1 cellular context compared by ENCODE assay signal in genomic region chr9:87793292-87793691, GRCh38.
A peak's percentile ranks its signal among the peaks of the same experiment; 100 is the strongest.
TF ChIP-seq lines count a peak whose summit lies in the region.

No MANE protein-coding gene starts in this region.

TF ChIP-seq in HepG2, 621 proteins besides CTCF, POLR2A, EP300 and RAD21 (continued from another document and continues in another):
- TF ChIP-seq ZFP41 (CRISPR knock-in tag; IDR thresholded peaks at IDR 0.05; ENCODE audit: borderline replicate concordance) = no peak
- no peak for TF ChIP-seq ATF5 (CRISPR knock-in tag; IDR thresholded peaks at IDR 0.05; ENCODE audit: low read depth)
- no peak for TF ChIP-seq RAD51 (IDR thresholded peaks at IDR 0.05; ENCODE audit: borderline replicate concordance)
- peak; percentile 79 for TF ChIP-seq NR2F6 (IDR thresholded peaks at IDR 0.05)
- peak; percentile 58; the same call in 1 of the 2 replicates for TF ChIP-seq NR2F6 (CRISPR knock-in tag; IDR thresholded peaks at IDR 0.05)
- no peak for TF ChIP-seq ZNF446 (CRISPR knock-in tag; IDR thresholded peaks at IDR 0.05)
- no peak for TF ChIP-seq ZC3H4 (CRISPR knock-in tag; IDR thresholded peaks at IDR 0.05; ENCODE audit: borderline replicate concordance)
- no peak for TF ChIP-seq ZBTB3 (CRISPR knock-in tag; IDR thresholded peaks at IDR 0.05; ENCODE audit: borderline replicate concordance, low read depth)
- TF ChIP-seq HHEX (CRISPR knock-in tag; IDR thresholded peaks at IDR 0.05) = peak; percentile 79
- no peak for TF ChIP-seq PBX3 (CRISPR knock-in tag; IDR thresholded peaks at IDR 0.05; ENCODE audit: borderline replicate concordance)
- TF ChIP-seq HNRNPL (IDR thresholded peaks at IDR 0.05; ENCODE audit: low read depth, low read length) = no peak
- TF ChIP-seq HCFC1 (IDR thresholded peaks at IDR 0.05; ENCODE audit: low read depth, low read length) = no peak
- no peak for TF ChIP-seq ZMYM3 (CRISPR knock-in tag; IDR thresholded peaks at IDR 0.05)
- 0 out of 2 replicates have a peak, but pooled peaks have one; percentile 20 for TF ChIP-seq ZNF574 (CRISPR knock-in tag; IDR thresholded peaks at IDR 0.05)
- TF ChIP-seq ZNF567 (CRISPR knock-in tag; IDR thresholded peaks at IDR 0.05; ENCODE audit: borderline replicate concordance) = no peak
- no peak for TF ChIP-seq SMYD3 (CRISPR knock-in tag; IDR thresholded peaks at IDR 0.05)
- TF ChIP-seq HOXA9 (CRISPR knock-in tag; IDR thresholded peaks at IDR 0.05; ENCODE audit: borderline replicate concordance) = no peak
- 0 out of 2 replicates have a peak, but pooled peaks have one; percentile 53 for TF ChIP-seq KLF6 (CRISPR knock-in tag; IDR thresholded peaks at IDR 0.05)
- TF ChIP-seq SRSF9 (IDR thresholded peaks at IDR 0.05; ENCODE audit: borderline replicate concordance, insufficient read depth, low read depth, low read length, poor library complexity, severe bottlenecking) = no peak
- TF ChIP-seq ZNF432 (CRISPR knock-in tag; IDR thresholded peaks at IDR 0.05; ENCODE audit: borderline replicate concordance) = no peak
- TF ChIP-seq ZNF333 (CRISPR knock-in tag; IDR thresholded peaks at IDR 0.05; ENCODE audit: borderline replicate concordance) = no peak
- no peak for TF ChIP-seq ZUFSP (CRISPR knock-in tag; IDR thresholded peaks at IDR 0.05; ENCODE audit: borderline replicate concordance)
- TF ChIP-seq KLF13 (CRISPR knock-in tag; IDR thresholded peaks at IDR 0.05) = no peak
- TF ChIP-seq GZF1 (CRISPR knock-in tag; IDR thresholded peaks at IDR 0.05) = no peak
- no peak for TF ChIP-seq AFF4 (CRISPR knock-in tag; IDR thresholded peaks at IDR 0.05)
- no peak for TF ChIP-seq MATR3 (CRISPR knock-in tag; IDR thresholded peaks at IDR 0.05)
- no peak for TF ChIP-seq SYNCRIP (IDR thresholded peaks at IDR 0.05; ENCODE audit: insufficient read depth, low read depth, low read length)
- no peak for TF ChIP-seq POLR2AphosphoS2 (IDR thresholded peaks at IDR 0.05; ENCODE audit: low read depth, low read length)
- TF ChIP-seq POGZ (CRISPR knock-in tag; IDR thresholded peaks at IDR 0.05) = peak; percentile 21; the same call in 1 of the 2 replicates
- no peak for TF ChIP-seq ZBTB20 (CRISPR knock-in tag; IDR thresholded peaks at IDR 0.05; ENCODE audit: borderline replicate concordance, low read depth)
- no peak for TF ChIP-seq ZNF256 (CRISPR knock-in tag; conservative IDR thresholded peaks at IDR 0.05)
- no peak for TF ChIP-seq TCF12 (IDR thresholded peaks at IDR 0.05)
- no peak for TF ChIP-seq TCF12 (CRISPR knock-in tag; IDR thresholded peaks at IDR 0.05)
- no peak for TF ChIP-seq ZNF619 (CRISPR knock-in tag; IDR thresholded peaks at IDR 0.05)
- TF ChIP-seq ASH2L (IDR thresholded peaks at IDR 0.05; ENCODE audit: insufficient read length, low read depth, low read length) = no peak
- no peak for TF ChIP-seq ZNF710 (CRISPR knock-in tag; IDR thresholded peaks at IDR 0.05; ENCODE audit: borderline replicate concordance)
- peak; percentile 36; the same call in 1 of the 2 replicates for TF ChIP-seq YEATS2 (CRISPR knock-in tag; IDR thresholded peaks at IDR 0.05; ENCODE audit: borderline replicate concordance)
- TF ChIP-seq ZNF20 (CRISPR knock-in tag; IDR thresholded peaks at IDR 0.05) = no peak
- no peak for TF ChIP-seq ZNF850 (CRISPR knock-in tag; conservative IDR thresholded peaks at IDR 0.05)
- no peak for TF ChIP-seq ZNF205 (CRISPR knock-in tag; IDR thresholded peaks at IDR 0.05)
- no peak for TF ChIP-seq JDP2 (CRISPR knock-in tag; IDR thresholded peaks at IDR 0.05; ENCODE audit: borderline replicate concordance)
- TF ChIP-seq NR0B2 (CRISPR knock-in tag; IDR thresholded peaks at IDR 0.05) = no peak
- TF ChIP-seq HDAC2 (CRISPR knock-in tag; IDR thresholded peaks at IDR 0.05) = 0 out of 2 replicates have a peak, but pooled peaks have one; percentile 27
- TF ChIP-seq EEA1 (CRISPR knock-in tag; IDR thresholded peaks at IDR 0.05; ENCODE audit: borderline replicate concordance) = no peak
- TF ChIP-seq ZNF570 (CRISPR knock-in tag; IDR thresholded peaks at IDR 0.05; ENCODE audit: borderline replicate concordance) = no peak
- TF ChIP-seq REPIN1 (CRISPR knock-in tag; IDR thresholded peaks at IDR 0.05; ENCODE audit: borderline replicate concordance, low read depth) = no peak
- 0 out of 2 replicates have a peak, but pooled peaks have one; percentile 41 for TF ChIP-seq RCOR2 (CRISPR knock-in tag; IDR thresholded peaks at IDR 0.05)
- TF ChIP-seq NRL (CRISPR knock-in tag; IDR thresholded peaks at IDR 0.05; ENCODE audit: borderline replicate concordance) = no peak
- TF ChIP-seq CREB1 (IDR thresholded peaks at IDR 0.05) = 0 out of 2 replicates have a peak, but pooled peaks have one; percentile 13
- TF ChIP-seq CREB1 (CRISPR knock-in tag; IDR thresholded peaks at IDR 0.05) = no peak
- TF ChIP-seq NFE2L1 (CRISPR knock-in tag; IDR thresholded peaks at IDR 0.05; ENCODE audit: borderline replicate concordance) = no peak
- no peak for TF ChIP-seq ZNF34 (CRISPR knock-in tag; IDR thresholded peaks at IDR 0.05; ENCODE audit: borderline replicate concordance)
- no peak for TF ChIP-seq ETS1 (CRISPR knock-in tag; IDR thresholded peaks at IDR 0.05)
- no peak for TF ChIP-seq ZFP36 (IDR thresholded peaks at IDR 0.05; ENCODE audit: borderline replicate concordance, low read depth, low read length, partially characterized antibody)
- TF ChIP-seq HOXA3 (CRISPR knock-in tag; IDR thresholded peaks at IDR 0.05) = peak; percentile 22; the same call in 1 of the 2 replicates
- no peak for TF ChIP-seq MAFF (IDR thresholded peaks at IDR 0.05; ENCODE audit: low read depth, low read length)
- no peak for TF ChIP-seq NFATC3 (CRISPR knock-in tag; IDR thresholded peaks at IDR 0.05)
- TF ChIP-seq KLF15 (CRISPR knock-in tag; IDR thresholded peaks at IDR 0.05; ENCODE audit: borderline replicate concordance) = no peak
- no peak for TF ChIP-seq DPF2 (CRISPR knock-in tag; IDR thresholded peaks at IDR 0.05; ENCODE audit: borderline replicate concordance, low read depth)
- no peak for TF ChIP-seq TBL1XR1 (IDR thresholded peaks at IDR 0.05; ENCODE audit: borderline replicate concordance, low read length, partially characterized antibody)
